Comparison of ENCODE assay signal across 9 cellular contexts in the genomic region with DNA sequence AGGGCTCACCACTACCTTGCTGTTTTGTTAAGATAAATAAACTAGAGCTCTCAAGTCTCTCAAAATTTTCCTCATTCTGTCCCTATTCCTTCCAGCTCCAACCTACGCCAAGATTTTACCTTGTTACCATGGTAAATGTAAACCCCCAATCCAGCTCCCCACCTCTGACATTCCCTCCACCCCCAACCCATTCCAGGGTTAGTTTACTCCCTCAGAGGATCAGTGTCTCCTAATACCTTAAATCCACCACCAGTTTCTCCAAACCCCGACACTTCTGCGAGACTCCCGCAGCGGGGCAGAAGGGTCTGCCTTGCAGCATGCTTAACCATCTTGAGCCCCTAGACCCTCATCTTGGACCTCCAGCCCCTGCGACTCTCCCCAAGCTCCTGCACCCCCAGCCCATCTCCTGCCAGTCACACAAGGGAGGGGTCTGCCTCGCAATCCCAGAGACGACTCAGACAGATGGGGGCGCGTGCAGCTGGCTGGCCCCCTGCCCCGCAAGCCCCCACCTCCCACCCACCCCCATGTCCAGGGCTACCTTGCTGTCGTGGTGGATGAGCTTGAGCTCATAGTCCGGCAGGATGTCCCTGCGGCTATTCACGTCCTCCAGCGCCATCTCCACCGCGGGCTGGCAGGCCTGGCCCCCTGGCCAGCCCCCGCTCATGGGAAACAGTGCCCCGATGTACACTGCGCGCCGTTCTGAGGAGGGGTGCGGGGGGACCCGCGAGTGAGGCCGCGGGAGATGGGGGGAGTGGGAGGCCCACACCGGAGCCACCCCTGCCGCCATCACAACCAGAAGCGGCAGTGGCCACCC. TPM values are rescaled to one million over a fixed set of nuclear protein-coding genes. Genes with fewer than 3 reads are reported as not detected.
DNase-seq lines count a peak whose midpoint lies in the region; FAIRE-seq and TF ChIP-seq lines count a peak whose summit lies in the region.
"Had no signal": no experiment of that assay in that cellular context is flagged by ENCODE, and none has a peak within 500 bp of the region (broad histone marks: within the 10 kb centered on the region; RNA-seq: fewer than 3 reads in every experiment).

No MANE protein-coding gene starts in this region.

- no peak for TF ChIP-seq POLR2A in endothelial cell of umbilical vein (IDR thresholded peaks at IDR 0.05; ENCODE audit: low read depth, low read length)

- H3K4me3 ChIP-seq in AG04450 (ENCODE audit: low read depth, low read length): peak overlapping the region; percentile 76
- peak overlapping the region; percentile 30; the same call in 1 of the 2 replicates for H3K4me3 ChIP-seq in MM.1S (ENCODE audit: low read length)
- H3K4me3 ChIP-seq in endothelial cell of umbilical vein (replicated peaks in 1 of 3; ENCODE audit: insufficient read depth in 1 of 3, low read depth in 1 of 3, low read length in 3 of 3): peak overlapping the region; percentile 48 to 63 (median 58)
- peak overlapping the region; percentile 69 for H3K4me3 ChIP-seq in neural cell (ENCODE audit: low read length)

- POLR2A ChIA-PET in AG04450 (lab: Yijun Ruan, JAX) (interaction anchor here (0.6 to 0.9 kb wide), 3 partner anchors 12 to 29 kb away, joined by 3 to 6 read pairs (median 3); no protein-coding TSS in a partner anchor), endothelial cell of umbilical vein (lab: Charles Lee) (interaction anchor here (0.8 to 1.6 kb wide), 2 partner anchors 15 to 23 kb away, joined by 3 to 8 read pairs; no protein-coding TSS in a partner anchor)

- CTCF ChIA-PET in AG04450 (lab: Charles Lee): interaction anchor here (0.6 to 13.4 kb wide), 7 partner anchors 11 to 915 kb away, joined by 3 to 281 read pairs (median 4); no protein-coding TSS in a partner anchor
- CTCF ChIA-PET in endothelial cell of umbilical vein (lab: Charles Lee): interaction anchor here (1.2 to 3.8 kb wide), 4 partner anchors 9 to 27 kb away, joined by 3 to 23 read pairs (median 10); no protein-coding TSS in a partner anchor

- H3F3A ChIP-seq in MM.1S (ENCODE audit: insufficient read depth, low read length) (no peaks in the 10 kb centered on the region), neural cell (ENCODE audit: insufficient read depth, low read length, poor library complexity, severe bottlenecking) (no peaks in the 10 kb centered on the region)

- dilution Hi-C loops in endothelial cell of umbilical vein (cut with MboI; ENCODE audit: extremely low pct_ligation_motif_present, low sequenced_read_pairs): no loop called here

- TF ChIP-seq RAD21 in neural cell (conservative IDR thresholded peaks at IDR 0.05): no peak

- TSS peak; percentile 16 for BruUV-seq in endothelial cell of umbilical vein (replicated peaks; lab: Mats Ljungman, UMichigan)

- H3K79me2 ChIP-seq in MM.1S (ENCODE audit: low read length): no peaks in the 10 kb centered on the region
- H3K79me2 ChIP-seq in endothelial cell of umbilical vein (ENCODE audit: control insufficient read depth, insufficient read depth, low read length): no peaks in the 10 kb centered on the region
- H3K79me2 ChIP-seq in neural cell (replicated peaks; ENCODE audit: insufficient read depth, low read length): peaks cover 42% of the 10 kb centered on the region

- H3K9me3 ChIP-seq in AG04450 (ENCODE audit: control insufficient read depth, insufficient read depth, low read length) (no peaks in the 10 kb centered on the region), MM.1S (replicated peaks; ENCODE audit: insufficient read depth, low read length) (no peaks in the 10 kb centered on the region), endothelial cell of umbilical vein (replicated peaks; ENCODE audit: control insufficient read depth, insufficient read depth, low read length) (no peaks in the 10 kb centered on the region), neural cell (ENCODE audit: low read length) (no peaks in the 10 kb centered on the region)

- H4K20me1 ChIP-seq in MM.1S (ENCODE audit: insufficient read depth, low read length): no peaks in the 10 kb centered on the region
- no peaks in the 10 kb centered on the region for H4K20me1 ChIP-seq in endothelial cell of umbilical vein (replicated peaks; ENCODE audit: control insufficient read depth, extremely low read depth, insufficient read depth, low read length)
- H4K20me1 ChIP-seq in neural cell (ENCODE audit: insufficient read depth): no peaks in the 10 kb centered on the region

- H3K4me1 ChIP-seq in MM.1S (ENCODE audit: low read length) (0 out of 2 replicates have a peak, but pooled peaks cover 5% of the 10 kb centered on the region), endothelial cell of umbilical vein (ENCODE audit: control insufficient read depth, extremely low read depth, insufficient read depth, low read length) (peaks cover 28% of the 10 kb centered on the region)

- H3K27ac ChIP-seq in AG04450 (ENCODE audit: low read depth, low read length) (peak overlapping the region; percentile 39), MM.1S (ENCODE audit: low read length) (no peak overlapping the region), endothelial cell of umbilical vein (ENCODE audit: insufficient read depth, low read depth, low read length) (peak overlapping the region; percentile 37), neural cell (ENCODE audit: low read length) (peak overlapping the region; percentile 85)

- no peaks in the 10 kb centered on the region for H3K27me3 ChIP-seq in AG04450 (ENCODE audit: control insufficient read depth, insufficient read depth, low read length)
- H3K27me3 ChIP-seq in MM.1S (replicated peaks; ENCODE audit: insufficient read depth, low read length): no peaks in the 10 kb centered on the region
- H3K27me3 ChIP-seq in endothelial cell of umbilical vein (ENCODE audit: control insufficient read depth in 2 of 2, insufficient read depth in 2 of 2, low read length in 2 of 2): no peaks in the 10 kb centered on the region
- no peaks in the 10 kb centered on the region for H3K27me3 ChIP-seq in neural cell (ENCODE audit: insufficient read depth, low read depth, low read length)

- H3K9me1 ChIP-seq in endothelial cell of umbilical vein (replicated peaks; ENCODE audit: control insufficient read depth, extremely low read depth, insufficient read depth, low read length): no peaks in the 10 kb centered on the region

- no peak for TF ChIP-seq CTCF in AG04450 (IDR thresholded peaks at IDR 0.05; ENCODE audit: low read depth, low read length)
- no peak for TF ChIP-seq CTCF in MM.1S (IDR thresholded peaks at IDR 0.05; ENCODE audit: low read length)
- TF ChIP-seq CTCF in endothelial cell of umbilical vein (IDR thresholded peaks at IDR 0.05; ENCODE audit: extremely low read depth in 1 of 2, insufficient read depth in 1 of 2, low read depth in 1 of 2, low read length in 2 of 2): no peak
- no peak for TF ChIP-seq CTCF in neural cell (IDR thresholded peaks at IDR 0.05; ENCODE audit: poor library complexity, severe bottlenecking)

- H3K36me3 ChIP-seq in MM.1S (replicated peaks; ENCODE audit: insufficient read depth, low read length) (no peaks in the 10 kb centered on the region), endothelial cell of umbilical vein (ENCODE audit: control insufficient read depth in 2 of 2, extremely low read depth in 1 of 2, insufficient read depth in 2 of 2, low read length in 2 of 2) (peaks cover 3 to 6% of the 10 kb centered on the region in 2 experiments), neural cell (ENCODE audit: insufficient read depth, low read length) (peaks cover 5% of the 10 kb centered on the region)

- H3K9ac ChIP-seq in MM.1S (ENCODE audit: low read length) (no peak overlapping the region), endothelial cell of umbilical vein (replicated peaks; ENCODE audit: extremely low read depth, insufficient read depth, low read length) (peak overlapping the region; percentile 63), neural cell (ENCODE audit: low read length) (peak overlapping the region; percentile 96)

- H2AFZ ChIP-seq in MM.1S (ENCODE audit: low read length): no peak overlapping the region
- peak overlapping the region; percentile 79 for H2AFZ ChIP-seq in endothelial cell of umbilical vein (ENCODE audit: low read depth, low read length)
- H2AFZ ChIP-seq in neural cell (ENCODE audit: low read depth, low read length): no peak overlapping the region

- no peak for TF ChIP-seq EP300 in neural cell (conservative IDR thresholded peaks at IDR 0.05; ENCODE audit: poor library complexity, severe bottlenecking)

- H3K4me2 ChIP-seq in MM.1S (ENCODE audit: low read depth, low read length): peak overlapping the region; percentile 39; the same call in 1 of the 2 replicates
- H3K4me2 ChIP-seq in endothelial cell of umbilical vein (ENCODE audit: insufficient read depth, low read length): peak overlapping the region; percentile 66
- peak overlapping the region; percentile 78 for H3K4me2 ChIP-seq in neural cell (ENCODE audit: low read length)

- no peak for FAIRE-seq in endothelial cell of umbilical vein (lab: Jason Lieb, UNC)

- DNase-seq in AG04450 (ENCODE audit: low read depth, low spot score) (no peak), MM.1S (no peak), endothelial cell of umbilical vein (ENCODE audit: low read depth, low spot score) (no peak), putamen (ENCODE audit: low spot score) (no peak), GM19240 (ENCODE audit: insufficient read length, low spot score) (no peak)
- DNase-seq in stimulated activated CD4-positive, alpha-beta T cell treated with anti-CD3 and anti-CD28 coated beads, Interleukin-2, amount 100 ng/mL, for 48 hours: no peak
- no peak for DNase-seq in NK-92 treated with Interleukin-12 subunit alpha and Interleukin-12 subunit beta, amount 100 ng/mL, for 24 hours (lab: John Stamatoyannopoulos, UW)

- H3K9me2 ChIP-seq in MM.1S (replicated peaks; ENCODE audit: insufficient read depth, low read length): no peaks in the 10 kb centered on the region
- H3K9me2 ChIP-seq in neural cell (ENCODE audit: insufficient read depth, low read length): no peaks in the 10 kb centered on the region

- intact Hi-C loops in endothelial cell of umbilical vein (cut with micrococcal nuclease): loop anchor here (5.0 kb wide), 1 partner anchor 1290 kb away; the partner anchor contains the start of gene ZSCAN31

RNA-seq across cellular contexts. Expression of gene GABBR1, which starts 5.8 kb away (rescaled TPM):
- 14.6 and 16.5 TPM in 2 replicates for polyA plus RNA-seq in AG04450 (2011; rRNA removed)
- 21.2 and 24.3 TPM in 2 replicates for polyA minus RNA-seq in AG04450 (2011; rRNA and poly(A)+ RNA removed)
- total RNA-seq in endothelial cell of umbilical vein: 50.8 and 52.1 TPM in 2 replicates
- 43.6 and 53.1 TPM in 2 replicates for polyA plus RNA-seq in endothelial cell of umbilical vein
- 6.9 and 8.4 TPM in 2 replicates for polyA plus RNA-seq in endothelial cell of umbilical vein (2011; cell fraction: cytosol; rRNA removed)
- polyA plus RNA-seq in endothelial cell of umbilical vein (2011; cell fraction: nucleus; rRNA removed): 224 and 260 TPM in 2 replicates
- 25.6 and 33.6 TPM in 2 replicates for polyA plus RNA-seq in endothelial cell of umbilical vein (2012)
- 44.5 and 53.6 TPM in 2 replicates for polyA minus RNA-seq in endothelial cell of umbilical vein
- polyA minus RNA-seq in endothelial cell of umbilical vein (2011; cell fraction: cytosol; rRNA and poly(A)+ RNA removed): 1.5 TPM
- 64.6 and 69.9 TPM in 2 replicates for polyA minus RNA-seq in endothelial cell of umbilical vein (2011; cell fraction: nucleus; rRNA and poly(A)+ RNA removed)
- 108 and 120 TPM in 2 replicates for polyA plus RNA-seq in neural cell
- 212 and 216 TPM in 2 replicates for polyA minus RNA-seq in neural cell

RNA-seq across cellular contexts. Expression of gene MOG, which starts 29.7 kb away (rescaled TPM):
- polyA plus RNA-seq in AG04450 (2011; rRNA removed) (not detected in 2 replicates), endothelial cell of umbilical vein (not detected in 2 replicates), neural cell (not detected in 2 replicates)
- not detected in 2 replicates for polyA minus RNA-seq in AG04450 (2011; rRNA and poly(A)+ RNA removed)
- not detected in 2 replicates for total RNA-seq in endothelial cell of umbilical vein
- not detected in 2 replicates for polyA plus RNA-seq in endothelial cell of umbilical vein (2011; cell fraction: cytosol; rRNA removed)
- not detected in 2 replicates for polyA plus RNA-seq in endothelial cell of umbilical vein (2011; cell fraction: nucleus; rRNA removed)
- not detected in 2 replicates for polyA plus RNA-seq in endothelial cell of umbilical vein (2012)
- polyA minus RNA-seq in endothelial cell of umbilical vein (not detected in 2 replicates), neural cell (0.49 TPM in 1 of 2 replicates, not detected in the other)
- polyA minus RNA-seq in endothelial cell of umbilical vein (2011; cell fraction: cytosol; rRNA and poly(A)+ RNA removed): not detected
- not detected in 2 replicates for polyA minus RNA-seq in endothelial cell of umbilical vein (2011; cell fraction: nucleus; rRNA and poly(A)+ RNA removed)
- total RNA-seq: pulmonary artery endothelial cell had no signal

RNA-seq across cellular contexts. Expression of gene OR2H2, which starts 42.2 kb away (rescaled TPM):
- polyA plus RNA-seq in AG04450 (2011; rRNA removed): not detected in 2 replicates
- polyA minus RNA-seq in AG04450 (2011; rRNA and poly(A)+ RNA removed): not detected in 2 replicates
- total RNA-seq in endothelial cell of umbilical vein: not detected in 2 replicates
- not detected in 2 replicates for polyA plus RNA-seq in endothelial cell of umbilical vein
- not detected in 2 replicates for polyA plus RNA-seq in endothelial cell of umbilical vein (2011; cell fraction: cytosol; rRNA removed)
- polyA plus RNA-seq in endothelial cell of umbilical vein (2011; cell fraction: nucleus; rRNA removed): not detected in 2 replicates
- polyA plus RNA-seq in endothelial cell of umbilical vein (2012): not detected in 2 replicates
- not detected in 2 replicates for polyA minus RNA-seq in endothelial cell of umbilical vein
- not detected for polyA minus RNA-seq in endothelial cell of umbilical vein (2011; cell fraction: cytosol; rRNA and poly(A)+ RNA removed)
- polyA minus RNA-seq in endothelial cell of umbilical vein (2011; cell fraction: nucleus; rRNA and poly(A)+ RNA removed): not detected in 2 replicates
- not detected in 2 replicates for polyA plus RNA-seq in neural cell
- polyA minus RNA-seq in neural cell: not detected in 2 replicates
- total RNA-seq: pulmonary artery endothelial cell had no signal

RNA-seq across cellular contexts. Expression of gene ZFP57, which starts 53.8 kb away (rescaled TPM):
- polyA plus RNA-seq in AG04450 (2011; rRNA removed): not detected in 2 replicates
- polyA minus RNA-seq in AG04450 (2011; rRNA and poly(A)+ RNA removed): not detected in 2 replicates
- not detected in 2 replicates for total RNA-seq in endothelial cell of umbilical vein
- 0.07 TPM in 1 of 2 replicates, not detected in the other for polyA plus RNA-seq in endothelial cell of umbilical vein
- not detected in 2 replicates for polyA plus RNA-seq in endothelial cell of umbilical vein (2011; cell fraction: cytosol; rRNA removed)
- polyA plus RNA-seq in endothelial cell of umbilical vein (2011; cell fraction: nucleus; rRNA removed): not detected in 2 replicates
- not detected in 2 replicates for polyA plus RNA-seq in endothelial cell of umbilical vein (2012)
- polyA minus RNA-seq in endothelial cell of umbilical vein: not detected in 2 replicates
- polyA minus RNA-seq in endothelial cell of umbilical vein (2011; cell fraction: cytosol; rRNA and poly(A)+ RNA removed): not detected
- polyA minus RNA-seq in endothelial cell of umbilical vein (2011; cell fraction: nucleus; rRNA and poly(A)+ RNA removed): not detected in 2 replicates
- polyA plus RNA-seq in neural cell: not detected in 2 replicates
- polyA minus RNA-seq in neural cell: not detected in 2 replicates
- total RNA-seq: pulmonary artery endothelial cell had no signal
